ENCODE assay signal across 13 cellular contexts in the genomic region with DNA sequence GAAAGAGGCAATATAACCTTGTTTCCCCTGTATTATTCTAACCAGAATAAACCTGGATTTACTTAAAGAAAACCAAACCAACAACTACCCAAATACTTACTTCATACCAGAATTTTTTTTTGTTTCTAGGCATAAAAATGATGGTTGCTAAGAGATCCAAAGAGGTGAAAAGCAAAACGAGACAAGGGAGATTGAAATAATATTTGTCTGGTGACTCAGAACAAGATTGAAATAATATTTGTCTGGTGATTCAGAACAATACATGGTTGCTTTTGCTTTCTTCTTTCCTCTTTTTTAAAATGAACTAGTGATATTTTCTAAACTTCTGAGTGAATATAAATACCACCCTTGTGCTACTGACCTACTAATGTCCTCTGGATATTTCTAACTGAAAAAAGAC.
DNase-seq lines count a peak whose midpoint lies in the region; ATAC-seq, FAIRE-seq and TF ChIP-seq lines count a peak whose summit lies in the region.
"Had no signal": no experiment of that assay in that cellular context is flagged by ENCODE, and none has a peak within 500 bp of the region (broad histone marks: within the 10 kb centered on the region; RNA-seq: fewer than 3 reads in every experiment).

No MANE protein-coding gene starts in this region.

- no peaks in the 10 kb centered on the region for H3K36me3 ChIP-seq in astrocyte (ENCODE audit: insufficient read depth, low read length)
- H3K36me3 ChIP-seq: right atrium auricular region had no signal

- peak overlapping the region; percentile 19 for H3K4me2 ChIP-seq in astrocyte (ENCODE audit: low read length)
- H3K4me2 ChIP-seq: PC-9 had no signal

- peaks cover 2% of the 10 kb centered on the region for H3K27me3 ChIP-seq in astrocyte (ENCODE audit: insufficient read depth, low read length)
- H3K27me3 ChIP-seq: right atrium auricular region had no signal

- H3K9me3 Mint-ChIP-seq in astrocyte (ENCODE audit: unreplicated experiment) (no peaks in the 10 kb centered on the region), glutamatergic neuron (ENCODE audit: unreplicated experiment) (no peaks in the 10 kb centered on the region)

- DNase-seq in astrocyte (ENCODE audit: low read depth) (peak; percentile 64), foreskin fibroblast (peak; percentile 28 to 67), stromal cell of bone marrow (ENCODE audit: low read depth) (peak; percentile 82), glutamatergic neuron (no peak), nucleus accumbens (lab: John Stamatoyannopoulos, UW) (no peak), NCI-H69 (lab: John Stamatoyannopoulos, UW) (no peak)
- DNase-seq: activated CD4-positive, alpha-beta T cell treated with anti-CD3 and anti-CD28 coated beads, Interleukin-2, amount 50 U/mL, for 1 hour; activated effector memory CD4-positive, alpha-beta T cell treated with Interleukin-2 at 50 U/mL for 16 hours; DMS153 had no signal

- peak; percentile 85 for ATAC-seq in GM18868 (IDR thresholded peaks at IDR 0.05; ENCODE audit: unreplicated experiment)

- no peak overlapping the region for H2AFZ ChIP-seq in astrocyte (ENCODE audit: low read depth, low read length)
- H2AFZ ChIP-seq: PC-9 had no signal

- H4K20me1 ChIP-seq in astrocyte (ENCODE audit: insufficient read depth, low read length), result no peaks in the 10 kb centered on the region

- no peak for TF ChIP-seq CTCF in astrocyte (IDR thresholded peaks at IDR 0.05; ENCODE audit: insufficient read depth, low read depth, low read length)
- no peak for TF ChIP-seq CTCF in foreskin fibroblast (IDR thresholded peaks at IDR 0.05; ENCODE audit: low read depth, low read length)
- TF ChIP-seq CTCF in glutamatergic neuron (IDR thresholded peaks at IDR 0.05; ENCODE audit: partially characterized antibody, unreplicated experiment), result no peak

- H3K27me3 Mint-ChIP-seq in astrocyte (ENCODE audit: low read depth, unreplicated experiment) (no peaks in the 10 kb centered on the region), glutamatergic neuron (ENCODE audit: unreplicated experiment) (no peaks in the 10 kb centered on the region)

- H3K4me3 ChIP-seq in astrocyte (ENCODE audit: insufficient read depth, low read depth, low read length) (no peak overlapping the region), foreskin fibroblast (ENCODE audit: low read depth in 1 of 2, low read length in 2 of 2) (no peak overlapping the region)
- H3K4me3 ChIP-seq: coronary artery, PC-9, right atrium auricular region had no signal

- H3K4me1 Mint-ChIP-seq in astrocyte (ENCODE audit: low read depth, unreplicated experiment), result peaks cover 21% of the 10 kb centered on the region
- H3K4me1 Mint-ChIP-seq in glutamatergic neuron (ENCODE audit: low read depth, unreplicated experiment), result peaks cover 17% of the 10 kb centered on the region

- H3K27ac Mint-ChIP-seq in astrocyte (ENCODE audit: unreplicated experiment) (peak overlapping the region; percentile 95), glutamatergic neuron (ENCODE audit: unreplicated experiment) (no peak overlapping the region)

- H3K79me2 ChIP-seq in astrocyte (ENCODE audit: insufficient read depth, low read length), result no peaks in the 10 kb centered on the region

- H3K4me3 Mint-ChIP-seq in astrocyte (ENCODE audit: unreplicated experiment), result no peak overlapping the region
- H3K4me3 Mint-ChIP-seq in glutamatergic neuron (ENCODE audit: unreplicated experiment), result no peak overlapping the region

- peak; percentile 62 for FAIRE-seq in astrocyte (lab: Jason Lieb, UNC)

- H3K27ac ChIP-seq in astrocyte (ENCODE audit: low read depth, low read length), result peak overlapping the region; percentile 42
- H3K27ac ChIP-seq: coronary artery had no signal

- no peak overlapping the region for H3K9ac ChIP-seq in astrocyte (ENCODE audit: low read length)

- no peaks in the 10 kb centered on the region for H3K9me3 ChIP-seq in astrocyte (ENCODE audit: insufficient read depth, low read depth, low read length)
- H3K9me3 ChIP-seq: right atrium auricular region had no signal

- no peaks in the 10 kb centered on the region for H3K36me3 Mint-ChIP-seq in astrocyte (ENCODE audit: low read depth, unreplicated experiment)
- peaks cover 5% of the 10 kb centered on the region for H3K36me3 Mint-ChIP-seq in glutamatergic neuron (ENCODE audit: unreplicated experiment)

- H3K4me1 ChIP-seq in astrocyte (ENCODE audit: insufficient read depth, low read length), result peaks cover 7% of the 10 kb centered on the region
- H3K4me1 ChIP-seq: right atrium auricular region had no signal

Comparison
In these comparisons a context has a peak if more than half of its experiments do, and no peak if none do; other contexts are left out.
1. DNase-seq: peak in astrocyte (single experiment), foreskin fibroblast (2 of 2) and stromal cell of bone marrow (single experiment); none in glutamatergic neuron (single experiment), nucleus accumbens (0 of 56) and NCI-H69 (single experiment).